In genomic region chr2:169761970-169762292, GRCh38 we compare ENCODE assay signal across 1 cellular context.
TF ChIP-seq lines count a peak whose summit lies in the region.

No MANE protein-coding gene starts in this region.

TF ChIP-seq in HepG2, 621 proteins besides CTCF, POLR2A, EP300 and RAD21 (continued from another document):
- TF ChIP-seq FOXP4 (CRISPR knock-in tag; IDR thresholded peaks at IDR 0.05) (peak; percentile 30; the same call in 1 of the 2 replicates), TBX2 (CRISPR knock-in tag; IDR thresholded peaks at IDR 0.05; ENCODE audit: borderline replicate concordance) (0 out of 2 replicates have a peak, but pooled peaks have one; percentile 3), PAXIP1 (CRISPR knock-in tag; conservative IDR thresholded peaks at IDR 0.05) (peak; percentile 42), SNAPC5 (CRISPR knock-in tag; IDR thresholded peaks at IDR 0.05; ENCODE audit: borderline replicate concordance) (no peak), SIN3A (IDR thresholded peaks at IDR 0.05; ENCODE audit: borderline replicate concordance, low read depth, low read length) (0 out of 2 replicates have a peak, but pooled peaks have one; percentile 31), KAT8 (CRISPR knock-in tag; IDR thresholded peaks at IDR 0.05) (peak; percentile 22; the same call in 1 of the 2 replicates), ARID2 (CRISPR knock-in tag; IDR thresholded peaks at IDR 0.05; ENCODE audit: borderline replicate concordance) (no peak), ZNF446 (CRISPR knock-in tag; IDR thresholded peaks at IDR 0.05) (no peak)
